25 cellular contexts compared by ENCODE assay signal in the genomic region with DNA sequence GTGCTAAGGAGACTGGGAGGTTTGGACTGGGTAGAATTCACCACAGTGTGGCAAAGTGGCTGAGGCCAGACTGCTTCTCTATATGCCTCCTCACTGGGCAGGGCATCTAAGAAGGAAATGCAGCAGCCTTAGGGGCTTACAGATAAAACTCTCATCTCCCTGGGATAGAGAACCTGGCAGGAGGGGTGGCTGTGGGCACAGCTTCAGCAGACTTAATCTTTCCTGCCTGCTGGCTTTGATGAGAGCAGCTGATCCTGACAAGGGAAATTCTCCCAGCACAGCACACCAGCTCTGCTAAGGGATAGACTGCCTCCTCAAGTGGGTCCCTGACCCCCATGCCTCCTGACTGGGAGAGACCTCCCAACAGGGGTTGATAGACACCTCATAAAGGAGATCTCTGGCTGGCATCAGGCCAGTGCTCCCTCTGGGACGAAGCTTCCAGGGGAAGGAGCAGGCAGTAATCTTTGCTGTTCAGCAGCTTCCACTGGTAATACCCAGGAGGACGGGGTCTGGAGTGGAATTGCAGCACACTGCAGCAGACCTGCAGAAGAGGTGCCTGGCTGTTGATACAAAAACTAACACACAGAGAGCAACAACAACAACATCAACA.
"Had no signal": no experiment of that assay in that cellular context is flagged by ENCODE, and none has a peak within 500 bp of the region (broad histone marks: within the 10 kb centered on the region; RNA-seq: fewer than 3 reads in every experiment).

No MANE protein-coding gene starts in this region.

- H3K27ac ChIP-seq: adrenal gland, ascending aorta, brain microvascular endothelial cell, colonic mucosa, dorsolateral prefrontal cortex, esophagus squamous epithelium, gastrocnemius medialis, left lung, neutrophil, ovary, prostate gland, right lobe of liver, skin epidermis, thoracic aorta, upper lobe of left lung had no signal

- H3K36me3 ChIP-seq: brain microvascular endothelial cell, colonic mucosa, neutrophil, ovary, prostate gland, right lobe of liver had no signal

- H3K9me3 ChIP-seq: colonic mucosa, esophagus squamous epithelium, gastrocnemius medialis, left lung, neutrophil, ovary, prostate gland, right lobe of liver, thoracic aorta, upper lobe of left lung had no signal

- DNase-seq: activated CD4-positive, alpha-beta T cell treated with anti-CD3 and anti-CD28 coated beads for 1 hour; activated CD4-positive, alpha-beta T cell treated with anti-CD3 and anti-CD28 coated beads, Interleukin-2, amount 50 U/mL, for 1 hour; activated CD8-positive, alpha-beta T cell treated with anti-CD3 and anti-CD28 coated beads, Interleukin-2, amount 10 ng/mL, durations not matched to agents 7 days and 5 days; activated naive CD4-positive, alpha-beta T cell; adrenal gland; brain microvascular endothelial cell; colonic mucosa; dorsolateral prefrontal cortex; esophagus squamous epithelium; gastrocnemius medialis; immature natural killer cell; ovary; right lobe of liver; stimulated activated CD4-positive, alpha-beta T cell treated with anti-CD3 and anti-CD28 coated beads, Interleukin-15, amount 100 ng/mL, for 24 hours; stimulated activated naive B cell treated with anti-CD40 and anti-IgM and Interleukin-4, amounts not matched to agents 10 μg/mL and 1 μg/mL and 100 μg/mL, for 72 hours; SW 1271; T-helper 17 cell had no signal

- H3K27me3 ChIP-seq: adrenal gland, ascending aorta, brain microvascular endothelial cell, colonic mucosa, dorsolateral prefrontal cortex, esophagus squamous epithelium, gastrocnemius medialis, left lung, neutrophil, ovary, right lobe of liver, upper lobe of left lung had no signal

- H3K4me1 ChIP-seq: adrenal gland, ascending aorta, colonic mucosa, esophagus squamous epithelium, gastrocnemius medialis, left lung, prostate gland, right lobe of liver, upper lobe of left lung had no signal

- H3K4me3 ChIP-seq: adrenal gland, ascending aorta, colonic mucosa, dorsolateral prefrontal cortex, esophagus squamous epithelium, gastrocnemius medialis, left lung, ovary, prostate gland, right lobe of liver, skin epidermis, thoracic aorta, upper lobe of left lung had no signal

- ATAC-seq: activated CD8-positive, alpha-beta T cell treated with anti-CD3 and anti-CD28 coated beads, Interleukin-2, amount 10 ng/mL, durations not matched to agents 7 days and 5 days; gastrocnemius medialis; left lung; natural killer cell treated with Interleukin-12 subunit alpha and Interleukin-12 subunit beta and Interleukin-15 and Interleukin-18, amount 100 ng/mL, for 72 hours; right lobe of liver; stimulated activated naive B cell treated with anti-CD40 and anti-IgM and Interleukin-4, amounts not matched to agents 10 μg/mL and 1 μg/mL and 100 μg/mL, for 72 hours; T-helper 17 cell had no signal
